In genomic region chr10:63064706-63065105, GRCh38 we compare ENCODE assay signal across 21 cellular contexts.
A peak's percentile ranks its signal among the peaks of the same experiment; 100 is the strongest.
DNase-seq lines count a peak whose midpoint lies in the region; ATAC-seq, FAIRE-seq and TF ChIP-seq lines count a peak whose summit lies in the region.
"Had no signal": no experiment of that assay in that cellular context is flagged by ENCODE, and none has a peak within 500 bp of the region (broad histone marks: within the 10 kb centered on the region; RNA-seq: fewer than 3 reads in every experiment).

No MANE protein-coding gene starts in this region.

- H3K36me3 ChIP-seq in RWPE2 (ENCODE audit: low read depth) (no peaks in the 10 kb centered on the region), H1 (ENCODE audit: control insufficient read depth in 2 of 4, insufficient read depth in 4 of 4, low read length in 3 of 4) (no peaks in the 10 kb centered on the region)
- H3K36me3 ChIP-seq: gastrocnemius medialis, thyroid gland had no signal

- no peak overlapping the region for H4K91ac ChIP-seq in H1 (replicated peaks; ENCODE audit: insufficient read length, low read length)

- WGBS in H1 (ENCODE audit: extremely low coverage in 1 of 2, insufficient coverage in 1 of 2, insufficient read length in 1 of 2, insufficient replicate concordance in 2 of 2, low coverage in 1 of 2, low lambda C conversion rate in 2 of 2, missing lambda C conversion rate in 1 of 2), 2 experiments = 79% methylated on average over 4 of the region's 4 CpGs; no CpG with 5 or more reads in 1 of the 2 experiments

- peak overlapping the region; percentile 39 for H3K27ac Mint-ChIP-seq in neural crest cell (ENCODE audit: unreplicated experiment)
- H3K27ac Mint-ChIP-seq: B cell; IgD-negative memory B cell; stimulated activated memory B cell treated with anti-CD40 and anti-IgM and Interleukin-4, amounts not matched to agents 10 μg/mL and 1 μg/mL and 100 μg/mL, for 72 hours had no signal

- no peak overlapping the region for H2BK15ac ChIP-seq in H1 (ENCODE audit: low read length)

- H2BK120ac ChIP-seq in H1 (replicated peaks; ENCODE audit: low read depth, low read length) = no peak overlapping the region

- H3K4me3 ChIP-seq in RWPE2 (ENCODE audit: severe bottlenecking) = no peak overlapping the region
- no peak overlapping the region for H3K4me3 ChIP-seq in H1 (ENCODE audit: extremely low read depth in 1 of 4, insufficient read depth in 2 of 4, low read depth in 3 of 4, low read length in 4 of 4)
- H3K4me3 ChIP-seq: gastrocnemius medialis, skin epidermis, thyroid gland had no signal

- DNase-seq in H4 (ENCODE audit: low spot score) = peak; percentile 8
- DNase-seq in RWPE2 (ENCODE audit: low spot score) = no peak
- DNase-seq in H1 (ENCODE audit: low read depth in 1 of 2, low spot score in 2 of 2) = no peak
- DNase-seq in neural crest cell (ENCODE audit: low read depth, low spot score) = no peak
- no peak for DNase-seq in SIG-M5 (lab: John Stamatoyannopoulos, UW)
- no peak for DNase-seq in medulla oblongata (ENCODE audit: extremely low spot score)
- DNase-seq in HuH-7.5 (ENCODE audit: low spot score) = no peak
- DNase-seq: activated CD4-positive, alpha-beta T cell treated with anti-CD3 and anti-CD28 coated beads, Interleukin-2, amount 50 U/mL, for 4 hours; Calu3; cerebellar nuclear complex; effector memory CD4-positive, alpha-beta T cell; gastrocnemius medialis; NCI-H69; posterior cingulate gyrus; thyroid gland had no signal

- H3K23me2 ChIP-seq in H1 (ENCODE audit: low read depth, low read length) = no peaks in the 10 kb centered on the region

- no peak overlapping the region for H2BK12ac ChIP-seq in H1 (ENCODE audit: low read depth, low read length)

- TF ChIP-seq CTCF in RWPE2 (IDR thresholded peaks at IDR 0.05; ENCODE audit: poor library complexity, severe bottlenecking) (no peak), H1 (IDR thresholded peaks at IDR 0.05; ENCODE audit: control extremely low read depth in 1 of 3, insufficient read depth in 1 of 3, low read depth in 1 of 3, low read length in 3 of 3) (no peak), neural crest cell (conservative IDR thresholded peaks at IDR 0.05) (no peak)

- TF ChIP-seq POLR2A in H1 (IDR thresholded peaks at IDR 0.05; ENCODE audit: control extremely low read depth in 1 of 2, low read depth in 2 of 2, low read length in 2 of 2) = no peak

- H3K23ac ChIP-seq in H1 (ENCODE audit: insufficient read length) = no peak overlapping the region

- H2AFZ ChIP-seq in H1 (ENCODE audit: low read length) = 0 out of 2 replicates have a peak overlapping the region, but pooled peaks have one; percentile 40

- no peak overlapping the region for H3K9ac ChIP-seq in H1 (replicated peaks in 1 of 4; ENCODE audit: extremely low read depth in 1 of 4, low read depth in 3 of 4, low read length in 3 of 4)

- no peak for TF ChIP-seq EP300 in H1 (IDR thresholded peaks at IDR 0.05; ENCODE audit: borderline replicate concordance in 1 of 2, low read depth in 2 of 2, low read length in 2 of 2)

- TF ChIP-seq RAD21 in H1 (IDR thresholded peaks at IDR 0.05 in 1 of 2, conservative IDR thresholded peaks at IDR 0.05 in 1 of 2; ENCODE audit: low read depth in 2 of 2, low read length in 2 of 2) = no peak

- H3K4ac ChIP-seq in H1 (replicated peaks; ENCODE audit: insufficient read length, low read depth, low read length) = no peak overlapping the region

- no peak overlapping the region for H3K14ac ChIP-seq in H1 (ENCODE audit: insufficient read length)

- no peak overlapping the region for H3K27ac ChIP-seq in RWPE2 (ENCODE audit: poor library complexity, severe bottlenecking)
- no peak overlapping the region for H3K27ac ChIP-seq in H1 (ENCODE audit: low read depth, low read length)
- H3K27ac ChIP-seq: gastrocnemius medialis, thyroid gland had no signal

- no peak overlapping the region for H3K18ac ChIP-seq in H1 (ENCODE audit: extremely low read depth, low read length)

- no peak for FAIRE-seq in H1 (lab: Jason Lieb, UNC)
- FAIRE-seq: TTC549 had no signal

- peak overlapping the region; percentile 13 for H3K4me3 Mint-ChIP-seq in neural crest cell
- H3K4me3 Mint-ChIP-seq: B cell; IgD-negative memory B cell; stimulated activated memory B cell treated with anti-CD40 and anti-IgM and Interleukin-4, amounts not matched to agents 10 μg/mL and 1 μg/mL and 100 μg/mL, for 72 hours had no signal

- no peaks in the 10 kb centered on the region for H3K9me3 Mint-ChIP-seq in neural crest cell
- H3K9me3 Mint-ChIP-seq: stimulated activated memory B cell treated with anti-CD40 and anti-IgM and Interleukin-4, amounts not matched to agents 10 μg/mL and 1 μg/mL and 100 μg/mL, for 72 hours had no signal

- no peaks in the 10 kb centered on the region for H4K20me1 ChIP-seq in H1 (replicated peaks in 1 of 2; ENCODE audit: control insufficient read depth in 1 of 2, insufficient read depth in 2 of 2, low read length in 2 of 2)

- no peak overlapping the region for H2BK5ac ChIP-seq in H1 (ENCODE audit: low read depth, low read length)

- no peaks in the 10 kb centered on the region for H3K79me2 ChIP-seq in H1 (ENCODE audit: control insufficient read depth in 1 of 2, insufficient read depth in 2 of 2, low read length in 2 of 2)

- H3K4me2 ChIP-seq in H1 (ENCODE audit: insufficient read depth in 1 of 2, low read depth in 2 of 2, low read length in 2 of 2) = no peak overlapping the region

- POLR2A ChIA-PET in H1 (lab: Charles Lee; ENCODE audit: partially characterized antibody) = no interaction called here

- no peaks in the 10 kb centered on the region for H3K36me3 Mint-ChIP-seq in neural crest cell (ENCODE audit: low read depth)
- H3K36me3 Mint-ChIP-seq: IgD-negative memory B cell; stimulated activated memory B cell treated with anti-CD40 and anti-IgM and Interleukin-4, amounts not matched to agents 10 μg/mL and 1 μg/mL and 100 μg/mL, for 72 hours had no signal

- H4K5ac ChIP-seq in H1 (ENCODE audit: insufficient read length, low read depth, low read length) = no peak overlapping the region

- no peaks in the 10 kb centered on the region for H3K27me3 Mint-ChIP-seq in neural crest cell (ENCODE audit: low read depth)

- no peak overlapping the region for H2AK5ac ChIP-seq in H1 (ENCODE audit: low read depth, low read length)

- H3K79me1 ChIP-seq in H1 (ENCODE audit: low read depth, low read length) = no peaks in the 10 kb centered on the region

- no peak overlapping the region for H4K8ac ChIP-seq in H1 (ENCODE audit: extremely low read depth, insufficient read depth, low read length)

- H3K4me1 Mint-ChIP-seq in neural crest cell = peaks cover 50% of the 10 kb centered on the region
- H3K4me1 Mint-ChIP-seq: B cell; IgD-negative memory B cell; stimulated activated memory B cell treated with anti-CD40 and anti-IgM and Interleukin-4, amounts not matched to agents 10 μg/mL and 1 μg/mL and 100 μg/mL, for 72 hours had no signal

- CTCF ChIA-PET in H1 (lab: Charles Lee; ENCODE audit: partially characterized antibody) = interaction anchor here (0.6 to 0.9 kb wide), 3 partner anchors 8 to 752 kb away, joined by 3 read pairs; no protein-coding TSS in a partner anchor

- H3K9me3 ChIP-seq in RWPE2 (ENCODE audit: severe bottlenecking) = no peaks in the 10 kb centered on the region
- H3K9me3 ChIP-seq in H1 (ENCODE audit: insufficient read depth in 2 of 2, low read depth in 1 of 2, low read length in 1 of 2) = no peaks in the 10 kb centered on the region
- H3K9me3 ChIP-seq: gastrocnemius medialis, thyroid gland had no signal

- peak; percentile 64 for ATAC-seq in RWPE2 (ENCODE audit: low read depth)
- no peak for ATAC-seq in HG03159 (IDR thresholded peaks at IDR 0.05; ENCODE audit: unreplicated experiment)
- ATAC-seq: gastrocnemius medialis; stimulated activated memory B cell treated with anti-CD40 and anti-IgM and Interleukin-4, amounts not matched to agents 10 μg/mL and 1 μg/mL and 100 μg/mL, for 72 hours had no signal

- H3K4me1 ChIP-seq in RWPE2 (ENCODE audit: insufficient read depth, poor library complexity, severe bottlenecking) = peaks cover 5% of the 10 kb centered on the region
- H3K4me1 ChIP-seq in H1 (replicated peaks in 1 of 4; ENCODE audit: control insufficient read depth in 3 of 4, insufficient read depth in 4 of 4, low read length in 3 of 4) = peaks cover 0 to 2% (median 0%) of the 10 kb centered on the region in 4 experiments; a peak in 1 of 7 replicates
- H3K4me1 ChIP-seq: gastrocnemius medialis, thyroid gland had no signal

- H2BK20ac ChIP-seq in H1 (ENCODE audit: low read length) = no peak overlapping the region

- no peak overlapping the region for H3K56ac ChIP-seq in H1 (replicated peaks; ENCODE audit: insufficient read length, low read depth, low read length)

- H3K27me3 ChIP-seq in RWPE2 (ENCODE audit: insufficient read depth, poor library complexity, severe bottlenecking) (no peaks in the 10 kb centered on the region), H1 (replicated peaks in 1 of 4; ENCODE audit: control insufficient read depth in 3 of 4, extremely low read depth in 1 of 4, insufficient read depth in 3 of 4, low read length in 3 of 4) (no peaks in the 10 kb centered on the region)
- H3K27me3 ChIP-seq: gastrocnemius medialis, thyroid gland had no signal

TF ChIP-seq in H1, 55 proteins besides CTCF, POLR2A, EP300 and RAD21:
- TF ChIP-seq RNF2 (IDR thresholded peaks at IDR 0.05; ENCODE audit: borderline replicate concordance, low read depth, low read length, missing control alignments, poor library complexity, severe bottlenecking) (no peak), CREB1 (IDR thresholded peaks at IDR 0.05) (no peak)
